ENCODE assay signal across 17 cellular contexts in the genomic region with DNA sequence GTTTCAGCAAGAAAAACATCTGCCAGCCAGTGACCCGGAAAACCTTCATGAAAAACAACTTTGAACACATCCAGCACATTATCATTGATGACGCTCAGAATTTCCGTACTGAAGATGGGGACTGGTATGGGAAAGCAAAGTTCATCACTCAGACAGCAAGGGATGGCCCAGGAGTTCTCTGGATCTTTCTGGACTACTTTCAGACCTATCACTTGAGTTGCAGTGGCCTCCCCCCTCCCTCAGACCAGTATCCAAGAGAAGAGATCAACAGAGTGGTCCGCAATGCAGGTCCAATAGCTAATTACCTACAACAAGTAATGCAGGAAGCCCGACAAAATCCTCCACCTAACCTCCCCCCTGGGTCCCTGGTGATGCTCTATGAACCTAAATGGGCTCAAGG. TPM values are rescaled to one million over a fixed set of nuclear protein-coding genes. Genes with fewer than 3 reads are reported as not detected.
DNase-seq lines count a peak whose midpoint lies in the region; ATAC-seq, FAIRE-seq and TF ChIP-seq lines count a peak whose summit lies in the region.
"Had no signal": no experiment of that assay in that cellular context is flagged by ENCODE, and none has a peak within 500 bp of the region (broad histone marks: within the 10 kb centered on the region; RNA-seq: fewer than 3 reads in every experiment).

No MANE protein-coding gene starts in this region.

- no peak for TF ChIP-seq CTCF in SK-N-SH (IDR thresholded peaks at IDR 0.05)

- no peak overlapping the region for H3K4me3 Mint-ChIP-seq in activated naive CD4-positive, alpha-beta T cell treated with anti-CD3 and anti-CD28 coated beads, Interleukin-2, amount 50 U/mL, for 24 hours
- H3K4me3 Mint-ChIP-seq in T-cell: peak overlapping the region in 1 of 3 donors; percentile 72
- H3K4me3 Mint-ChIP-seq in central memory CD8-positive, alpha-beta T cell: no peak overlapping the region
- H3K4me3 Mint-ChIP-seq in natural killer cell treated with Interleukin-12 subunit alpha and Interleukin-12 subunit beta and Interleukin-15 and Interleukin-18, amount 100 ng/mL, for 72 hours: no peak overlapping the region
- H3K4me3 Mint-ChIP-seq: CD14-positive monocyte had no signal

- peak overlapping the region; percentile 92 for H3K27ac Mint-ChIP-seq in activated naive CD4-positive, alpha-beta T cell treated with anti-CD3 and anti-CD28 coated beads, Interleukin-2, amount 50 U/mL, for 24 hours
- H3K27ac Mint-ChIP-seq in T-cell: peak overlapping the region; percentile 62 to 82
- H3K27ac Mint-ChIP-seq in central memory CD8-positive, alpha-beta T cell (ENCODE audit: low read depth): peak overlapping the region; percentile 46
- peak overlapping the region; percentile 74 to 75 for H3K27ac Mint-ChIP-seq in natural killer cell treated with Interleukin-12 subunit alpha and Interleukin-12 subunit beta and Interleukin-15 and Interleukin-18, amount 100 ng/mL, for 72 hours
- H3K27ac Mint-ChIP-seq: CD14-positive monocyte had no signal

- no peaks in the 10 kb centered on the region for H3K27me3 ChIP-seq in SK-N-SH (ENCODE audit: insufficient read depth)
- H3K27me3 ChIP-seq: MG63 had no signal

- no peak for FAIRE-seq in RCC 7860 (lab: Jason Lieb, UNC)

- no peak overlapping the region for H2AFZ ChIP-seq in SK-N-SH (ENCODE audit: low read depth)

- no peak overlapping the region for H3K27ac ChIP-seq in SK-N-SH (ENCODE audit: low read depth in 2 of 2, low read length in 1 of 2)

- CTCF ChIA-PET in T-cell (lab: Charles Lee) (interaction anchor here in 1 of 2 donors (0.5 kb wide), 1 partner anchor 188 kb away, joined by 3 read pairs; no protein-coding TSS in a partner anchor), SK-N-SH (lab: Yijun Ruan, JAX) (no interaction called here)

- peaks cover 0 to 34% of the 10 kb centered on the region in 2 experiments for H3K36me3 ChIP-seq in SK-N-SH (replicated peaks in 1 of 2; ENCODE audit: control insufficient read depth in 1 of 2, insufficient read depth in 2 of 2, low read length in 1 of 2)

- H3K9me3 Mint-ChIP-seq in activated naive CD4-positive, alpha-beta T cell treated with anti-CD3 and anti-CD28 coated beads, Interleukin-2, amount 50 U/mL, for 24 hours: no peaks in the 10 kb centered on the region
- no peaks in the 10 kb centered on the region for H3K9me3 Mint-ChIP-seq in T-cell
- H3K9me3 Mint-ChIP-seq in central memory CD8-positive, alpha-beta T cell: no peaks in the 10 kb centered on the region
- H3K9me3 Mint-ChIP-seq in natural killer cell treated with Interleukin-12 subunit alpha and Interleukin-12 subunit beta and Interleukin-15 and Interleukin-18, amount 100 ng/mL, for 72 hours: no peaks in the 10 kb centered on the region
- H3K9me3 Mint-ChIP-seq: CD14-positive monocyte had no signal

- no peaks in the 10 kb centered on the region for H3K9me2 ChIP-seq in SK-N-SH

- H3K79me2 ChIP-seq in SK-N-SH (ENCODE audit: insufficient read depth): no peaks in the 10 kb centered on the region

- 0 out of 2 replicates have a peak, but pooled peaks cover 4% of the 10 kb centered on the region for H4K20me1 ChIP-seq in SK-N-SH (ENCODE audit: insufficient read depth)

- no peaks in the 10 kb centered on the region for H3F3A ChIP-seq in SK-N-SH (replicated peaks; ENCODE audit: insufficient read depth)

- TF ChIP-seq EP300 in SK-N-SH (IDR thresholded peaks at IDR 0.05; ENCODE audit: borderline replicate concordance in 1 of 2, low read depth in 1 of 2, low read length in 1 of 2): no peak

- POLR2A ChIA-PET in T-cell (lab: Charles Lee) (no interaction called here), SK-N-SH (lab: Yijun Ruan, JAX) (no interaction called here)

- no peak for ATAC-seq in T-cell (replicated peaks in 1 of 4)
- ATAC-seq in central memory CD8-positive, alpha-beta T cell (replicated peaks; ENCODE audit: extremely low read depth, poor library complexity, severe bottlenecking): no peak
- no peak for ATAC-seq in natural killer cell treated with Interleukin-12 subunit alpha and Interleukin-12 subunit beta and Interleukin-15 and Interleukin-18, amount 100 ng/mL, for 72 hours
- ATAC-seq: Panc1, Right ventricle myocardium inferior had no signal

- H3K36me3 Mint-ChIP-seq in activated naive CD4-positive, alpha-beta T cell treated with anti-CD3 and anti-CD28 coated beads, Interleukin-2, amount 50 U/mL, for 24 hours: peaks cover 22% of the 10 kb centered on the region
- peaks cover 61% of the 10 kb centered on the region for H3K36me3 Mint-ChIP-seq in T-cell
- peaks cover 70% of the 10 kb centered on the region for H3K36me3 Mint-ChIP-seq in central memory CD8-positive, alpha-beta T cell (ENCODE audit: insufficient read depth)
- H3K36me3 Mint-ChIP-seq in natural killer cell treated with Interleukin-12 subunit alpha and Interleukin-12 subunit beta and Interleukin-15 and Interleukin-18, amount 100 ng/mL, for 72 hours: peaks cover 24% of the 10 kb centered on the region

- H3K4me2 ChIP-seq in SK-N-SH: no peak overlapping the region

- H3K27me3 Mint-ChIP-seq in activated naive CD4-positive, alpha-beta T cell treated with anti-CD3 and anti-CD28 coated beads, Interleukin-2, amount 50 U/mL, for 24 hours: no peaks in the 10 kb centered on the region
- no peaks in the 10 kb centered on the region for H3K27me3 Mint-ChIP-seq in T-cell
- H3K27me3 Mint-ChIP-seq in central memory CD8-positive, alpha-beta T cell: no peaks in the 10 kb centered on the region
- H3K27me3 Mint-ChIP-seq in natural killer cell treated with Interleukin-12 subunit alpha and Interleukin-12 subunit beta and Interleukin-15 and Interleukin-18, amount 100 ng/mL, for 72 hours: no peaks in the 10 kb centered on the region

- H3K4me1 ChIP-seq in SK-N-SH (ENCODE audit: control insufficient read depth in 1 of 2, insufficient read depth in 2 of 2, low read depth in 1 of 2, low read length in 1 of 2): no peaks in the 10 kb centered on the region

- 69% methylated on average over 4 of the region's 5 CpGs for WGBS in SK-N-SH (ENCODE audit: low lambda C conversion rate)

- no peaks in the 10 kb centered on the region for H3K9me3 ChIP-seq in SK-N-SH
- H3K9me3 ChIP-seq: MG63 had no signal

- H3K4me1 Mint-ChIP-seq in activated naive CD4-positive, alpha-beta T cell treated with anti-CD3 and anti-CD28 coated beads, Interleukin-2, amount 50 U/mL, for 24 hours: peaks cover 75% of the 10 kb centered on the region
- peaks cover 68 to 72% (median 69%) of the 10 kb centered on the region in 3 donors for H3K4me1 Mint-ChIP-seq in T-cell
- peaks cover 64% of the 10 kb centered on the region for H3K4me1 Mint-ChIP-seq in central memory CD8-positive, alpha-beta T cell
- peaks cover 38 to 43% of the 10 kb centered on the region in 2 donors for H3K4me1 Mint-ChIP-seq in natural killer cell treated with Interleukin-12 subunit alpha and Interleukin-12 subunit beta and Interleukin-15 and Interleukin-18, amount 100 ng/mL, for 72 hours (ENCODE audit: low read depth in 2 of 2)

- no peak overlapping the region for H3K9ac ChIP-seq in SK-N-SH

- no peak for DNase-seq in activated naive CD4-positive, alpha-beta T cell (lab: John Stamatoyannopoulos, UW)
- no peak for DNase-seq in T-cell
- DNase-seq in central memory CD8-positive, alpha-beta T cell (ENCODE audit: low spot score in 2 of 2): no peak
- no peak for DNase-seq in natural killer cell treated with Interleukin-12 subunit alpha and Interleukin-12 subunit beta and Interleukin-15 and Interleukin-18, amount 100 ng/mL, for 72 hours (ENCODE audit: low spot score)
- no peak for DNase-seq in RCC 7860 (ENCODE audit: low spot score)
- no peak for DNase-seq in NCI-H446 (lab: John Stamatoyannopoulos, UW)
- no peak for DNase-seq in SK-N-SH
- DNase-seq: HCEC 1CT, IMR-90, MG63, NCI-H1092, NCI-H146, NCI-H524 had no signal

- no peak overlapping the region for H3K4me3 ChIP-seq in SK-N-SH (ENCODE audit: low read depth in 2 of 2, low read length in 1 of 2)
- H3K4me3 ChIP-seq: MG63 had no signal

- TF ChIP-seq RAD21 in SK-N-SH (IDR thresholded peaks at IDR 0.05; ENCODE audit: low read length): no peak

TF ChIP-seq in SK-N-SH, 30 proteins besides CTCF, POLR2A, EP300 and RAD21 (continues in another document):
- TF ChIP-seq RFX5 (IDR thresholded peaks at IDR 0.05; ENCODE audit: low read length): no peak
- TF ChIP-seq, protein P1, sequence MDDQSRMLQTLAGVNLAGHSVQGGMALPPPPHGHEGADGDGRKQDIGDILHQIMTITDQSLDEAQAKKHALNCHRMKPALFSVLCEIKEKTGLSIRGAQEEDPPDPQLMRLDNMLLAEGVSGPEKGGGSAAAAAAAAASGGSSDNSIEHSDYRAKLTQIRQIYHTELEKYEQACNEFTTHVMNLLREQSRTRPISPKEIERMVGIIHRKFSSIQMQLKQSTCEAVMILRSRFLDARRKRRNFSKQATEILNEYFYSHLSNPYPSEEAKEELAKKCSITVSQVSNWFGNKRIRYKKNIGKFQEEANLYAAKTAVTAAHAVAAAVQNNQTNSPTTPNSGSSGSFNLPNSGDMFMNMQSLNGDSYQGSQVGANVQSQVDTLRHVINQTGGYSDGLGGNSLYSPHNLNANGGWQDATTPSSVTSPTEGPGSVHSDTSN (IDR thresholded peaks at IDR 0.05): no peak
- TF ChIP-seq FOXJ3 (CRISPR knock-in tag; IDR thresholded peaks at IDR 0.05): no peak
- no peak for TF ChIP-seq JUND (IDR thresholded peaks at IDR 0.05)
- TF ChIP-seq FOSL2 (IDR thresholded peaks at IDR 0.05; ENCODE audit: borderline replicate concordance, low read depth): no peak
- no peak for TF ChIP-seq YY1 (IDR thresholded peaks at IDR 0.05; ENCODE audit: low read depth)

RNA-seq across cellular contexts. Expression of a gene that starts 22.2 kb away (rescaled TPM):
- 100 to 1,000 TPM; 132 to 195 (median 164) TPM for total RNA-seq in T-cell
- 10 to 100 TPM; 29.0 to 46.7 TPM for total RNA-seq in natural killer cell treated with Interleukin-12 subunit alpha and Interleukin-12 subunit beta and Interleukin-15 and Interleukin-18, amount 100 ng/mL, for 72 hours
- 1.4 and 1.9 TPM in 2 replicates for polyA plus RNA-seq in SK-N-SH (2012; rRNA removed)
- 1.7 and 1.9 TPM in 2 replicates for polyA plus RNA-seq in SK-N-SH (2012; cell fraction: cytosol; rRNA removed)
- polyA plus RNA-seq in SK-N-SH (2012; cell fraction: nucleus; rRNA removed): 1.0 and 2.0 TPM in 2 replicates
